In genomic region chr2:65431417-65432226, GRCh38 we compare ENCODE assay signal across 8 cellular contexts. TPM values are rescaled to one million over a fixed set of nuclear protein-coding genes. Genes with fewer than 3 reads are reported as not detected.
DNase-seq lines count a peak whose midpoint lies in the region; ATAC-seq lines count a peak whose summit lies in the region.

No MANE protein-coding gene starts in this region.

- peak overlapping the region; percentile 96 for H3K56ac ChIP-seq in mesendoderm (ENCODE audit: low read length)

- peak overlapping the region; percentile 89 for H2BK120ac ChIP-seq in mesendoderm (ENCODE audit: low read depth, low read length)

- H4K5ac ChIP-seq in mesendoderm (ENCODE audit: low read length): no peak overlapping the region

- H2BK5ac ChIP-seq in mesendoderm (ENCODE audit: low read length): no peak overlapping the region

- H3K79me2 ChIP-seq in mesendoderm (ENCODE audit: control insufficient read depth, insufficient read depth, low read length): peaks cover 13% of the 10 kb centered on the region

- no peaks in the 10 kb centered on the region for H3K27me3 ChIP-seq in mesendoderm (ENCODE audit: insufficient read depth, low read length, poor library complexity)

- peak; percentile 6 for DNase-seq in NCI-H2107 treated with DMSO at 0.1 percent for 48 hours (lab: John Stamatoyannopoulos, UW; ENCODE audit: unreplicated experiment)
- DNase-seq in NCI-H2107 (lab: John Stamatoyannopoulos, UW): no peak
- DNase-seq in NCI-H1694 treated with DMSO at 0.1 percent for 48 hours (lab: John Stamatoyannopoulos, UW): peak; percentile 60
- peak; percentile 57 for DNase-seq in activated CD4-positive, alpha-beta memory T cell treated with anti-CD3 and anti-CD28 coated beads for 36 hours
- peak; percentile 32 to 43 (median 38) for DNase-seq in effector memory CD8-positive, alpha-beta T cell
- DNase-seq in mesendoderm: peak; percentile 62

- H3K9ac ChIP-seq in mesendoderm (ENCODE audit: low read length): peak overlapping the region; percentile 84

- H3K4me3 ChIP-seq in mesendoderm (ENCODE audit: low read length): peak overlapping the region; percentile 85

- peak overlapping the region; percentile 97 for H3K18ac ChIP-seq in mesendoderm (ENCODE audit: low read length)

- H3K4me1 ChIP-seq in mesendoderm (ENCODE audit: control insufficient read depth, low read depth, low read length): peaks cover 3% of the 10 kb centered on the region

- no peaks in the 10 kb centered on the region for H3K36me3 ChIP-seq in mesendoderm (ENCODE audit: control insufficient read depth, insufficient read depth, low read length)

- POLR2A ChIA-PET in activated CD4-positive, alpha-beta memory T cell treated with anti-CD3 and anti-CD28 coated beads for 36 hours (lab: Charles Lee): interaction anchor here (0.7 to 1.1 kb wide), 3 partner anchors 14 to 131 kb away, joined by 3 to 7 read pairs (median 6); no protein-coding TSS in a partner anchor

- peaks cover 8% of the 10 kb centered on the region for H3K79me1 ChIP-seq in mesendoderm (ENCODE audit: low read length)

- peak overlapping the region; percentile 42 for H3K27ac Mint-ChIP-seq in activated CD4-positive, alpha-beta memory T cell treated with anti-CD3 and anti-CD28 coated beads for 36 hours
- H3K27ac Mint-ChIP-seq in effector memory CD8-positive, alpha-beta T cell: peak overlapping the region; percentile 60 to 94
- H3K27ac Mint-ChIP-seq in stimulated activated memory B cell treated with anti-CD40 and anti-IgM and Interleukin-4, amounts not matched to agents 10 μg/mL and 1 μg/mL and 100 μg/mL, for 72 hours: peak overlapping the region; percentile 82

- CTCF ChIA-PET in activated CD4-positive, alpha-beta memory T cell treated with anti-CD3 and anti-CD28 coated beads for 36 hours (lab: Charles Lee): interaction anchor here (1.6 kb wide), 1 partner anchor 112 kb away, joined by 3 read pairs; no protein-coding TSS in a partner anchor

- peak overlapping the region; percentile 93 for H4K8ac ChIP-seq in mesendoderm (ENCODE audit: low read depth, low read length)

- H3K4ac ChIP-seq in mesendoderm (ENCODE audit: low read depth, low read length): peak overlapping the region; percentile 38

- H2AK5ac ChIP-seq in mesendoderm (ENCODE audit: low read length): no peak overlapping the region

- H3K4me2 ChIP-seq in mesendoderm (ENCODE audit: low read length): peak overlapping the region; percentile 91

- H3K4me3 Mint-ChIP-seq in activated CD4-positive, alpha-beta memory T cell treated with anti-CD3 and anti-CD28 coated beads for 36 hours: peak overlapping the region; percentile 88
- peak overlapping the region; percentile 92 to 94 for H3K4me3 Mint-ChIP-seq in effector memory CD8-positive, alpha-beta T cell
- peak overlapping the region; percentile 92 for H3K4me3 Mint-ChIP-seq in stimulated activated memory B cell treated with anti-CD40 and anti-IgM and Interleukin-4, amounts not matched to agents 10 μg/mL and 1 μg/mL and 100 μg/mL, for 72 hours

- peak; percentile 35 for ATAC-seq in HG02852 (IDR thresholded peaks at IDR 0.05; ENCODE audit: unreplicated experiment)
- peak; percentile 55 for ATAC-seq in effector memory CD8-positive, alpha-beta T cell (replicated peaks)
- ATAC-seq in stimulated activated memory B cell treated with anti-CD40 and anti-IgM and Interleukin-4, amounts not matched to agents 10 μg/mL and 1 μg/mL and 100 μg/mL, for 72 hours: peak; percentile 67

- H3K27ac ChIP-seq in mesendoderm (ENCODE audit: low read depth, low read length): peak overlapping the region; percentile 51

- intact Hi-C loops in activated CD4-positive, alpha-beta memory T cell treated with anti-CD3 and anti-CD28 coated beads for 36 hours (cut with micrococcal nuclease): loop anchor here (1.0 to 5.0 kb wide), 5 partner anchors 15 to 444 kb away; partner anchors contain the start of genes ACTR2, RAB1A and SLC1A4

- no peaks in the 10 kb centered on the region for H3K36me3 Mint-ChIP-seq in activated CD4-positive, alpha-beta memory T cell treated with anti-CD3 and anti-CD28 coated beads for 36 hours
- H3K36me3 Mint-ChIP-seq in effector memory CD8-positive, alpha-beta T cell (ENCODE audit: insufficient read depth): peaks cover 22% of the 10 kb centered on the region
- no peaks in the 10 kb centered on the region for H3K36me3 Mint-ChIP-seq in stimulated activated memory B cell treated with anti-CD40 and anti-IgM and Interleukin-4, amounts not matched to agents 10 μg/mL and 1 μg/mL and 100 μg/mL, for 72 hours

- WGBS in mesendoderm (ENCODE audit: extremely low coverage, insufficient coverage, low lambda C conversion rate): no CpG with 5 or more reads among the region's 72 CpGs

- H3K23ac ChIP-seq in mesendoderm (ENCODE audit: low read length): no peak overlapping the region

- H3K9me3 Mint-ChIP-seq in activated CD4-positive, alpha-beta memory T cell treated with anti-CD3 and anti-CD28 coated beads for 36 hours: no peaks in the 10 kb centered on the region
- H3K9me3 Mint-ChIP-seq in effector memory CD8-positive, alpha-beta T cell: no peaks in the 10 kb centered on the region
- no peaks in the 10 kb centered on the region for H3K9me3 Mint-ChIP-seq in stimulated activated memory B cell treated with anti-CD40 and anti-IgM and Interleukin-4, amounts not matched to agents 10 μg/mL and 1 μg/mL and 100 μg/mL, for 72 hours

- H3K4me1 Mint-ChIP-seq in activated CD4-positive, alpha-beta memory T cell treated with anti-CD3 and anti-CD28 coated beads for 36 hours (ENCODE audit: low read depth): peaks cover 8% of the 10 kb centered on the region
- H3K4me1 Mint-ChIP-seq in effector memory CD8-positive, alpha-beta T cell (ENCODE audit: low read depth in 2 of 2): peaks cover 18 to 27% of the 10 kb centered on the region in 2 donors
- H3K4me1 Mint-ChIP-seq in stimulated activated memory B cell treated with anti-CD40 and anti-IgM and Interleukin-4, amounts not matched to agents 10 μg/mL and 1 μg/mL and 100 μg/mL, for 72 hours: peaks cover 35% of the 10 kb centered on the region

- H2BK15ac ChIP-seq in mesendoderm (replicated peaks; ENCODE audit: low read depth): peak overlapping the region; percentile 58

- peaks cover 21% of the 10 kb centered on the region for H3K27me3 Mint-ChIP-seq in activated CD4-positive, alpha-beta memory T cell treated with anti-CD3 and anti-CD28 coated beads for 36 hours
- H3K27me3 Mint-ChIP-seq in effector memory CD8-positive, alpha-beta T cell: peaks cover 18 to 24% of the 10 kb centered on the region in 2 donors
- peaks cover 39% of the 10 kb centered on the region for H3K27me3 Mint-ChIP-seq in stimulated activated memory B cell treated with anti-CD40 and anti-IgM and Interleukin-4, amounts not matched to agents 10 μg/mL and 1 μg/mL and 100 μg/mL, for 72 hours

RNA-seq across cellular contexts. Expression of gene SPRED2, which starts 0.8 kb away (rescaled TPM):
- 1 to 10 TPM; 6.1 to 8.9 TPM for total RNA-seq in activated CD4-positive, alpha-beta memory T cell treated with anti-CD3 and anti-CD28 coated beads for 36 hours
- 14.8 TPM for polyA plus RNA-seq in mesendoderm (2013, experiment 1 of 2)
- 14.5 TPM for polyA plus RNA-seq in mesendoderm (2013, experiment 2 of 2)
